ENCODE assay signal across 24 cellular contexts in the genomic region with DNA sequence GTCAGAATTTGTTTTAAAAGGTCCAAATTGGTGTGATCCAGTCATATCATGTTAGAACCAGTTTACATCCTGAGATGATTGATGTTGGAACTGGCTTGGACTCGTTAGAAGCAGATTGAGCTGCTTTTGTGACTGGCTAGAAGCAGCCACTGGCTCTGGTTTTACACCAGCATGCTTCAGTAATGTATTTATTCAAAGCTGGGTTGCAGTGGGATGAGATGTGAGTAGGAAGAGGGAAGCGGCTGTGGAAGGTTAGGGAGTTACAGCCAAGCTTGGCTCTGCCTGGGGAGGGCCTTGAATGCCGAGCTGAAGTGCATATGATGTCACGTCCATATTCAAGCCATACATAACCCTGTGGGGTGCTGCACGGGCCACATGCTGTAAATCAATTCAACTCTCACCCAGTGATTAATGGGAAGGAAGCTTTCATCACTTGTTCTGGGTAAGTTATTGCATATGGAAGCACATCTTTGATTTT.
DNase-seq lines count a peak whose midpoint lies in the region; ATAC-seq and TF ChIP-seq lines count a peak whose summit lies in the region.
"Had no signal": no experiment of that assay in that cellular context is flagged by ENCODE, and none has a peak within 500 bp of the region (broad histone marks: within the 10 kb centered on the region; RNA-seq: fewer than 3 reads in every experiment).

No MANE protein-coding gene starts in this region.

- H3K4me3 ChIP-seq in choroid plexus epithelial cell (ENCODE audit: low read depth, low read length), result no peak overlapping the region
- no peak overlapping the region for H3K4me3 ChIP-seq in lower lobe of right lung
- H3K4me3 ChIP-seq: cardiac muscle cell, right atrium auricular region had no signal

- H3K27ac Mint-ChIP-seq in naive thymus-derived CD8-positive, alpha-beta T cell, result no peak overlapping the region
- no peak overlapping the region for H3K27ac Mint-ChIP-seq in stimulated activated effector memory CD8-positive, alpha-beta T cell treated with anti-CD3 and anti-CD28 coated beads, Interleukin-12 subunit alpha, Interleukin-12 subunit beta, amount 100 ng/mL, for 72 hours
- H3K27ac Mint-ChIP-seq: activated CD8-positive, alpha-beta memory T cell treated with anti-CD3 and anti-CD28 coated beads, Interleukin-2, amount 10 ng/mL, durations not matched to agents 7 days and 5 days; stimulated activated memory B cell treated with anti-CD40 and anti-IgM and Interleukin-4, amounts not matched to agents 10 μg/mL and 1 μg/mL and 100 μg/mL, for 72 hours had no signal

- H3K4me3 Mint-ChIP-seq in naive thymus-derived CD8-positive, alpha-beta T cell, result no peak overlapping the region
- no peak overlapping the region for H3K4me3 Mint-ChIP-seq in stimulated activated effector memory CD8-positive, alpha-beta T cell treated with anti-CD3 and anti-CD28 coated beads, Interleukin-12 subunit alpha, Interleukin-12 subunit beta, amount 100 ng/mL, for 72 hours
- H3K4me3 Mint-ChIP-seq: activated CD8-positive, alpha-beta memory T cell treated with anti-CD3 and anti-CD28 coated beads, Interleukin-2, amount 10 ng/mL, durations not matched to agents 7 days and 5 days; stimulated activated memory B cell treated with anti-CD40 and anti-IgM and Interleukin-4, amounts not matched to agents 10 μg/mL and 1 μg/mL and 100 μg/mL, for 72 hours had no signal

- no peaks in the 10 kb centered on the region for H3K4me1 ChIP-seq in lower lobe of right lung
- H3K4me1 ChIP-seq: Caco-2, right atrium auricular region had no signal

- no peaks in the 10 kb centered on the region for H3K27me3 ChIP-seq in lower lobe of right lung (ENCODE audit: low read depth)
- H3K27me3 ChIP-seq: cardiac muscle cell, right atrium auricular region had no signal

- no peaks in the 10 kb centered on the region for H3K9me3 Mint-ChIP-seq in naive thymus-derived CD8-positive, alpha-beta T cell
- H3K9me3 Mint-ChIP-seq in stimulated activated effector memory CD8-positive, alpha-beta T cell treated with anti-CD3 and anti-CD28 coated beads, Interleukin-12 subunit alpha, Interleukin-12 subunit beta, amount 100 ng/mL, for 72 hours, result no peaks in the 10 kb centered on the region
- H3K9me3 Mint-ChIP-seq: stimulated activated memory B cell treated with anti-CD40 and anti-IgM and Interleukin-4, amounts not matched to agents 10 μg/mL and 1 μg/mL and 100 μg/mL, for 72 hours had no signal

- ATAC-seq in lower lobe of right lung, result peak; percentile 11 to 19
- ATAC-seq in naive thymus-derived CD8-positive, alpha-beta T cell, result no peak
- no peak for ATAC-seq in stimulated activated effector memory CD8-positive, alpha-beta T cell treated with anti-CD3 and anti-CD28 coated beads, Interleukin-12 subunit alpha, Interleukin-12 subunit beta, amount 100 ng/mL, for 72 hours
- ATAC-seq: activated CD8-positive, alpha-beta memory T cell treated with anti-CD3 and anti-CD28 coated beads, Interleukin-2, amount 10 ng/mL, durations not matched to agents 7 days and 5 days; stimulated activated memory B cell treated with anti-CD40 and anti-IgM and Interleukin-4, amounts not matched to agents 10 μg/mL and 1 μg/mL and 100 μg/mL, for 72 hours had no signal

- peak; percentile 16 for DNase-seq in Ammon's horn (ENCODE audit: low spot score)
- DNase-seq in MV-4-11 (lab: John Stamatoyannopoulos, UW), result peak; percentile 14
- DNase-seq in choroid plexus epithelial cell (ENCODE audit: low read depth), result peak; percentile 37
- DNase-seq in lower lobe of right lung, result no peak
- DNase-seq in naive thymus-derived CD8-positive, alpha-beta T cell, result no peak
- DNase-seq in superior temporal gyrus (ENCODE audit: extremely low spot score), result no peak
- DNase-seq in stimulated activated naive CD4-positive, alpha-beta T cell (lab: John Stamatoyannopoulos, UW), result no peak
- DNase-seq in stimulated activated effector memory CD8-positive, alpha-beta T cell treated with anti-CD3 and anti-CD28 coated beads, Interleukin-12 subunit alpha, Interleukin-12 subunit beta, amount 100 ng/mL, for 72 hours (ENCODE audit: low spot score in 2 of 2), result no peak
- DNase-seq: ACHN; activated CD4-positive, CD25-positive, alpha-beta regulatory T cell treated with anti-CD3 and anti-CD28 coated beads, Interleukin-2, amount 50 U/mL, for 72 hours; activated CD8-positive, alpha-beta memory T cell treated with anti-CD3 and anti-CD28 coated beads, Interleukin-2, amount 10 ng/mL, durations not matched to agents 7 days and 5 days; Caco-2; kidney glomerular epithelial cell; midbrain; NCI-H1092; NCI-H2171; NCI-H748 treated with DMSO at 0.1 percent for 48 hours; T1000; trophoblast cell had no signal

- peaks cover 0 to 8% (median 0%) of the 10 kb centered on the region in 4 donors for H3K4me1 Mint-ChIP-seq in naive thymus-derived CD8-positive, alpha-beta T cell
- peaks cover 5% of the 10 kb centered on the region for H3K4me1 Mint-ChIP-seq in stimulated activated effector memory CD8-positive, alpha-beta T cell treated with anti-CD3 and anti-CD28 coated beads, Interleukin-12 subunit alpha, Interleukin-12 subunit beta, amount 100 ng/mL, for 72 hours
- H3K4me1 Mint-ChIP-seq: activated CD8-positive, alpha-beta memory T cell treated with anti-CD3 and anti-CD28 coated beads, Interleukin-2, amount 10 ng/mL, durations not matched to agents 7 days and 5 days had no signal

- TF ChIP-seq CTCF in choroid plexus epithelial cell (conservative IDR thresholded peaks at IDR 0.05; ENCODE audit: low read depth, low read length) (no peak), lower lobe of right lung (IDR thresholded peaks at IDR 0.05) (no peak)

- H3K27me3 Mint-ChIP-seq in naive thymus-derived CD8-positive, alpha-beta T cell, result no peaks in the 10 kb centered on the region
- H3K27me3 Mint-ChIP-seq: activated CD8-positive, alpha-beta memory T cell treated with anti-CD3 and anti-CD28 coated beads, Interleukin-2, amount 10 ng/mL, durations not matched to agents 7 days and 5 days; stimulated activated memory B cell treated with anti-CD40 and anti-IgM and Interleukin-4, amounts not matched to agents 10 μg/mL and 1 μg/mL and 100 μg/mL, for 72 hours had no signal

- H3K36me3 Mint-ChIP-seq in naive thymus-derived CD8-positive, alpha-beta T cell, result no peaks in the 10 kb centered on the region
- no peaks in the 10 kb centered on the region for H3K36me3 Mint-ChIP-seq in stimulated activated effector memory CD8-positive, alpha-beta T cell treated with anti-CD3 and anti-CD28 coated beads, Interleukin-12 subunit alpha, Interleukin-12 subunit beta, amount 100 ng/mL, for 72 hours
- H3K36me3 Mint-ChIP-seq: activated CD8-positive, alpha-beta memory T cell treated with anti-CD3 and anti-CD28 coated beads, Interleukin-2, amount 10 ng/mL, durations not matched to agents 7 days and 5 days; stimulated activated memory B cell treated with anti-CD40 and anti-IgM and Interleukin-4, amounts not matched to agents 10 μg/mL and 1 μg/mL and 100 μg/mL, for 72 hours had no signal

- H3K36me3 ChIP-seq in lower lobe of right lung, result no peaks in the 10 kb centered on the region
- H3K36me3 ChIP-seq: cardiac muscle cell, neutrophil, right atrium auricular region had no signal

- POLR2A ChIA-PET in naive thymus-derived CD8-positive, alpha-beta T cell (lab: Charles Lee), result no interaction called here

- H3K27ac ChIP-seq in lower lobe of right lung, result no peak overlapping the region
- H3K27ac ChIP-seq: cardiac muscle cell, KMS-11, neutrophil, right atrium auricular region had no signal

- no peaks in the 10 kb centered on the region for H3K9me3 ChIP-seq in lower lobe of right lung
- H3K9me3 ChIP-seq: Caco-2, neutrophil, right atrium auricular region had no signal

- intact Hi-C loops in lower lobe of right lung (cut with DNase I), result no loop called here

Comparison
In these comparisons a context has a peak if more than half of its experiments do, and no peak if none do; other contexts are left out.
1. DNase-seq: peak in Ammon's horn (single experiment), MV-4-11 (single experiment) and choroid plexus epithelial cell (single experiment); none in lower lobe of right lung (single experiment), naive thymus-derived CD8-positive, alpha-beta T cell (0 of 10), superior temporal gyrus (single experiment), stimulated activated naive CD4-positive, alpha-beta T cell (0 of 6) and stimulated activated effector memory CD8-positive, alpha-beta T cell treated with anti-CD3 and anti-CD28 coated beads, Interleukin-12 subunit alpha, Interleukin-12 subunit beta, amount 100 ng/mL, for 72 hours (0 of 2).
2. ATAC-seq: peak in lower lobe of right lung (2 of 2); none in naive thymus-derived CD8-positive, alpha-beta T cell (0 of 2) and stimulated activated effector memory CD8-positive, alpha-beta T cell treated with anti-CD3 and anti-CD28 coated beads, Interleukin-12 subunit alpha, Interleukin-12 subunit beta, amount 100 ng/mL, for 72 hours (single experiment).